In the genomic region with DNA sequence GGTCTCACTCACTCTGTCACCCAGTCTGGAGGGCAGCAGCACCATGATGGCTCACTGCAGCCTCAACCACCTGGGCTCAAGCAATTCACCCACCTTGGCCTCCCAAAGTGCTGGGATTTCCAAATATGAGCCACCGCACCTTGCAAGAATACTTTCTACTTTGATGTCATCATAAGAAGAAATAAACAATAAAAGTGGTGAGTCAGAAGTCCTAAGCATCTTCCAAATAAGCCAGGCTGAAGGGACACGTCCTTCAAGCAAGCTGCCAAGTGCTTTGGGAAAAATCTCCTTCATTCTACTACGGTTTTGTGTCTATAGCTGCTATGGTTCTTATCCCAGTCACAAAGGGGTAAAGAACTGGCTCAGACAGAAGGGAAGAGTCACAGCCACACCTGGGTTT, we compare ENCODE assay signal across 26 cellular contexts. TPM values are rescaled to one million over a fixed set of nuclear protein-coding genes. Genes with fewer than 3 reads are reported as not detected.
"Had no signal": no experiment of that assay in that cellular context is flagged by ENCODE, and none has a peak within 500 bp of the region (broad histone marks: within the 10 kb centered on the region; RNA-seq: fewer than 3 reads in every experiment).

No MANE protein-coding gene starts in this region.

- H3K27me3 Mint-ChIP-seq: activated CD4-positive, alpha-beta T cell treated with anti-CD3 and anti-CD28 coated beads for 36 hours; activated naive CD8-positive, alpha-beta T cell treated with anti-CD3 and anti-CD28 coated beads for 36 hours; activated T-cell treated with anti-CD3 and anti-CD28 coated beads, Interleukin-2, amount 50 U/mL, for 24 hours; activated T-helper 17 cell treated with anti-CD3 and anti-CD28 coated beads, Interleukin-2, amount 50 U/mL, for 72 hours; stimulated activated naive CD8-positive, alpha-beta T cell treated with anti-CD3 and anti-CD28 coated beads, Interleukin-15, amount 100 ng/mL, for 72 hours had no signal

- H3K27ac Mint-ChIP-seq: activated CD4-positive, alpha-beta T cell treated with anti-CD3 and anti-CD28 coated beads for 36 hours; activated naive CD8-positive, alpha-beta T cell treated with anti-CD3 and anti-CD28 coated beads for 36 hours; activated T-cell treated with anti-CD3 and anti-CD28 coated beads, Interleukin-2, amount 50 U/mL, for 24 hours; activated T-helper 17 cell treated with anti-CD3 and anti-CD28 coated beads, Interleukin-2, amount 50 U/mL, for 72 hours; dendritic cell treated with granulocyte-macrophage colony-stimulating factor and Interleukin-4, amounts not matched to agents 40 ng/mL and 50 ng/mL, for 4 days; nephron progenitor cell; stimulated activated effector memory CD8-positive, alpha-beta T cell treated with anti-CD3 and anti-CD28 coated beads, Interleukin-12 subunit alpha, Interleukin-12 subunit beta, amount 100 ng/mL, for 72 hours; WTC11 had no signal

- H3K27me3 ChIP-seq: body of pancreas, esophagus squamous epithelium, heart right ventricle, suprapubic skin, transverse colon had no signal

- H3K4me3 Mint-ChIP-seq: activated CD4-positive, alpha-beta T cell treated with anti-CD3 and anti-CD28 coated beads for 36 hours; activated naive CD8-positive, alpha-beta T cell treated with anti-CD3 and anti-CD28 coated beads for 36 hours; activated T-cell treated with anti-CD3 and anti-CD28 coated beads, Interleukin-2, amount 50 U/mL, for 24 hours; activated T-helper 17 cell treated with anti-CD3 and anti-CD28 coated beads, Interleukin-2, amount 50 U/mL, for 72 hours; dendritic cell treated with granulocyte-macrophage colony-stimulating factor and Interleukin-4, amounts not matched to agents 40 ng/mL and 50 ng/mL, for 4 days; nephron progenitor cell; stimulated activated effector memory CD8-positive, alpha-beta T cell treated with anti-CD3 and anti-CD28 coated beads, Interleukin-12 subunit alpha, Interleukin-12 subunit beta, amount 100 ng/mL, for 72 hours; stimulated activated naive CD8-positive, alpha-beta T cell treated with anti-CD3 and anti-CD28 coated beads, Interleukin-15, amount 100 ng/mL, for 72 hours; WTC11 had no signal

- H3K9me3 ChIP-seq: body of pancreas, esophagus squamous epithelium, heart right ventricle, mucosa of descending colon, suprapubic skin, transverse colon had no signal

- H3K27ac ChIP-seq: body of pancreas, esophagus squamous epithelium, heart right ventricle, parathyroid adenoma, suprapubic skin, transverse colon had no signal

- H3K36me3 ChIP-seq: esophagus squamous epithelium, heart right ventricle, suprapubic skin, transverse colon had no signal

- H3K4me3 ChIP-seq: body of pancreas, esophagus squamous epithelium, heart right ventricle, mucosa of descending colon, suprapubic skin, transverse colon had no signal

- H3K36me3 Mint-ChIP-seq: activated naive CD8-positive, alpha-beta T cell treated with anti-CD3 and anti-CD28 coated beads for 36 hours; WTC11 had no signal

- H3K4me1 ChIP-seq: heart right ventricle had no signal

- H3K9me3 Mint-ChIP-seq: activated naive CD8-positive, alpha-beta T cell treated with anti-CD3 and anti-CD28 coated beads for 36 hours; activated T-cell treated with anti-CD3 and anti-CD28 coated beads, Interleukin-2, amount 50 U/mL, for 24 hours; activated T-helper 17 cell treated with anti-CD3 and anti-CD28 coated beads, Interleukin-2, amount 50 U/mL, for 72 hours; dendritic cell treated with granulocyte-macrophage colony-stimulating factor and Interleukin-4, amounts not matched to agents 40 ng/mL and 50 ng/mL, for 4 days; nephron progenitor cell; stimulated activated effector memory CD8-positive, alpha-beta T cell treated with anti-CD3 and anti-CD28 coated beads, Interleukin-12 subunit alpha, Interleukin-12 subunit beta, amount 100 ng/mL, for 72 hours; stimulated activated naive CD8-positive, alpha-beta T cell treated with anti-CD3 and anti-CD28 coated beads, Interleukin-15, amount 100 ng/mL, for 72 hours; WTC11 had no signal

- DNase-seq: activated CD4-positive, alpha-beta T cell treated with anti-CD3 and anti-CD28 coated beads for 36 hours; activated CD4-positive, alpha-beta T cell treated with anti-CD3 and anti-CD28 coated beads, Interleukin-2, amount 50 U/mL, for 4 hours; activated CD8-positive, alpha-beta memory T cell treated with anti-CD3 and anti-CD28 coated beads for 24 hours; activated CD8-positive, alpha-beta memory T cell treated with anti-CD3 and anti-CD28 coated beads, Interleukin-2, amount 50 U/mL, for 4 hours; activated naive CD4-positive, alpha-beta T cell treated with Interleukin-2 at 50 U/mL for 16 hours; activated naive CD8-positive, alpha-beta T cell treated with anti-CD3 and anti-CD28 coated beads for 36 hours; activated T-cell treated with anti-CD3 and anti-CD28 coated beads, Interleukin-2, amount 50 U/mL, for 24 hours; amygdala; body of pancreas; caudate nucleus; effector CD4-positive, alpha-beta T cell; esophagus squamous epithelium; heart right ventricle; left colon; mucosa of descending colon; nephron progenitor cell; stimulated activated CD4-positive, alpha-beta T cell treated with anti-CD3 and anti-CD28 coated beads, Interleukin-12 subunit alpha, Interleukin-12 subunit beta, amount 100 ng/mL, for 4 hours; stimulated activated naive CD8-positive, alpha-beta T cell treated with anti-CD3 and anti-CD28 coated beads, Interleukin-15, amount 100 ng/mL, for 72 hours; T1000; transverse colon had no signal

RNA-seq across cellular contexts. Expression of a gene that starts 20.3 kb away (rescaled TPM):
- total RNA-seq: body of pancreas had no signal
